14 cellular contexts compared by ENCODE assay signal in genomic region chr7:46003896-46004875, GRCh38.
A peak's percentile ranks its signal among the peaks of the same experiment; 100 is the strongest.
DNase-seq lines count a peak whose midpoint lies in the region; ATAC-seq and TF ChIP-seq lines count a peak whose summit lies in the region.
"Had no signal": no experiment of that assay in that cellular context is flagged by ENCODE, and none has a peak within 500 bp of the region (broad histone marks: within the 10 kb centered on the region; RNA-seq: fewer than 3 reads in every experiment).

No MANE protein-coding gene starts in this region.

- TF ChIP-seq CTCF in progenitor cell of endocrine pancreas (IDR thresholded peaks at IDR 0.05; ENCODE audit: unreplicated experiment), result no peak

- H3K4me1 Mint-ChIP-seq in progenitor cell of endocrine pancreas (ENCODE audit: low read depth), result no peaks in the 10 kb centered on the region
- H3K4me1 Mint-ChIP-seq: memory B cell had no signal

- H3K36me3 Mint-ChIP-seq in progenitor cell of endocrine pancreas (ENCODE audit: insufficient read depth), result no peaks in the 10 kb centered on the region
- H3K36me3 Mint-ChIP-seq: memory B cell, type B pancreatic cell had no signal

- H3K27me3 Mint-ChIP-seq in progenitor cell of endocrine pancreas, result no peaks in the 10 kb centered on the region
- H3K27me3 Mint-ChIP-seq: dendritic cell treated with granulocyte-macrophage colony-stimulating factor and Interleukin-4, amounts not matched to agents 40 ng/mL and 50 ng/mL, for 4 days; memory B cell; type B pancreatic cell had no signal

- peaks cover 6% of the 10 kb centered on the region for H3K9me3 Mint-ChIP-seq in progenitor cell of endocrine pancreas (ENCODE audit: low read depth)
- H3K9me3 Mint-ChIP-seq: type B pancreatic cell had no signal

- no peak for ATAC-seq in HG02840 (IDR thresholded peaks at IDR 0.05; ENCODE audit: low FRiP score, unreplicated experiment)

- DNase-seq in AG08396 (ENCODE audit: low spot score) (peak; percentile 68), HS-27A (ENCODE audit: low read depth) (peak; percentile 60), SW 1271 (lab: John Stamatoyannopoulos, UW) (peak; percentile 74 to 85), fibroblast of the conjunctiva (ENCODE audit: low read depth) (peak; percentile 30), progenitor cell of endocrine pancreas (ENCODE audit: low spot score, unreplicated experiment) (no peak), NCI-H82 treated with DMSO at 0.1 percent for 48 hours (lab: John Stamatoyannopoulos, UW; ENCODE audit: unreplicated experiment) (no peak)
- DNase-seq in stimulated activated CD4-positive, alpha-beta T cell treated with anti-CD3 and anti-CD28 coated beads, Interleukin-2, amount 100 ng/mL, for 24 hours, result no peak
- DNase-seq: activated CD4-positive, alpha-beta T cell treated with anti-CD3 and anti-CD28 coated beads, Interleukin-2, amount 50 U/mL, for 4 hours; hippocampal formation; NCI-H524 treated with DMSO at 0.1 percent for 48 hours had no signal

- H3K4me3 Mint-ChIP-seq in progenitor cell of endocrine pancreas (ENCODE audit: low read depth), result no peak overlapping the region
- H3K4me3 Mint-ChIP-seq: dendritic cell treated with granulocyte-macrophage colony-stimulating factor and Interleukin-4, amounts not matched to agents 40 ng/mL and 50 ng/mL, for 4 days; memory B cell; type B pancreatic cell had no signal

- no peak overlapping the region for H3K27ac Mint-ChIP-seq in progenitor cell of endocrine pancreas
- H3K27ac Mint-ChIP-seq: dendritic cell treated with granulocyte-macrophage colony-stimulating factor and Interleukin-4, amounts not matched to agents 40 ng/mL and 50 ng/mL, for 4 days; memory B cell; type B pancreatic cell had no signal

Comparison
In these comparisons a context has a peak if more than half of its experiments do, and no peak if none do; other contexts are left out.
1. DNase-seq: peak in AG08396 (single experiment), HS-27A (single experiment), SW 1271 (2 of 2) and fibroblast of the conjunctiva (single experiment); none in stimulated activated CD4-positive, alpha-beta T cell treated with anti-CD3 and anti-CD28 coated beads, Interleukin-2, amount 100 ng/mL, for 24 hours (0 of 2), progenitor cell of endocrine pancreas (single experiment) and NCI-H82 treated with DMSO at 0.1 percent for 48 hours (single experiment).